Comparison of ENCODE assay signal across 10 cellular contexts in genomic region chr18:45617284-45617683, GRCh38. TPM values are rescaled to one million over a fixed set of nuclear protein-coding genes. Genes with fewer than 3 reads are reported as not detected.
DNase-seq lines count a peak whose midpoint lies in the region; ATAC-seq and TF ChIP-seq lines count a peak whose summit lies in the region.
"Had no signal": no experiment of that assay in that cellular context is flagged by ENCODE, and none has a peak within 500 bp of the region (broad histone marks: within the 10 kb centered on the region; RNA-seq: fewer than 3 reads in every experiment).

No MANE protein-coding gene starts in this region.

- TF ChIP-seq CTCF in RWPE1 (conservative IDR thresholded peaks at IDR 0.05; ENCODE audit: low read depth): no peak
- TF ChIP-seq CTCF in fibroblast of villous mesenchyme (IDR thresholded peaks at IDR 0.05; ENCODE audit: insufficient read depth, low read depth, low read length): no peak

- in situ Hi-C loops in Caki2 (cut with HindIII; ENCODE audit: low pct_unique_long_range_greater_than_20kb, low sequenced_read_pairs): no loop called here

- H3K27ac Mint-ChIP-seq in immature natural killer cell: no peak overlapping the region
- H3K27ac Mint-ChIP-seq: CD4-positive, alpha-beta T cell had no signal

- no peaks in the 10 kb centered on the region for H3K9me3 Mint-ChIP-seq in immature natural killer cell
- H3K9me3 Mint-ChIP-seq: CD4-positive, alpha-beta T cell had no signal

- intact Hi-C loops in posterior vena cava (cut with DNase I): loop anchor here in 1 of 2 donors (5.0 kb wide), 1 partner anchor 50 kb away; no protein-coding TSS in a partner anchor

- H3K4me3 Mint-ChIP-seq in immature natural killer cell: no peak overlapping the region
- H3K4me3 Mint-ChIP-seq: CD4-positive, alpha-beta T cell had no signal

- POLR2A ChIA-PET in RWPE1 (lab: Yijun Ruan, JAX; ENCODE audit: low non-redundant PET): no interaction called here

- no peak overlapping the region for H3K4me3 ChIP-seq in fibroblast of villous mesenchyme (ENCODE audit: low read depth, low read length)

- peaks cover 3 to 14% (median 3%) of the 10 kb centered on the region in 3 donors for H3K27me3 Mint-ChIP-seq in immature natural killer cell (ENCODE audit: low read depth in 3 of 3)
- H3K27me3 Mint-ChIP-seq: CD4-positive, alpha-beta T cell had no signal

- DNase-seq in Caki2 (ENCODE audit: low read depth): peak; percentile 7
- DNase-seq in RWPE1 (ENCODE audit: low spot score): peak; percentile 85
- DNase-seq in fibroblast of villous mesenchyme (ENCODE audit: low read depth): peak; percentile 80
- peak; percentile 97 for DNase-seq in posterior vena cava (ENCODE audit: low spot score)
- DNase-seq in immature natural killer cell: no peak
- DNase-seq: CD4-positive, alpha-beta T cell had no signal

- peaks cover 0 to 2% of the 10 kb centered on the region in 2 donors for H3K4me1 Mint-ChIP-seq in immature natural killer cell

- CTCF ChIA-PET in RWPE1 (lab: Yijun Ruan, JAX): interaction anchor here (0.6 kb wide), 1 partner anchor 21 kb away, joined by 3 read pairs; no protein-coding TSS in a partner anchor

- ATAC-seq in HG02884 (IDR thresholded peaks at IDR 0.05; ENCODE audit: unreplicated experiment) (no peak), GM18858 (IDR thresholded peaks at IDR 0.05; ENCODE audit: unreplicated experiment) (no peak), HG02763 (IDR thresholded peaks at IDR 0.05; ENCODE audit: unreplicated experiment) (no peak)
- ATAC-seq: Panc1 had no signal

- H3K36me3 Mint-ChIP-seq in immature natural killer cell: no peaks in the 10 kb centered on the region

- H3K27ac ChIP-seq in RWPE1: peak overlapping the region; percentile 75

RNA-seq across cellular contexts. Expression of gene SLC14A2, which starts 2.0 kb away (rescaled TPM):
- not detected in 2 replicates for total RNA-seq in Caki2 (2014; rRNA removed; shearing (Covaris generic); ENCODE audit: low replicate concordance)
- total RNA-seq in fibroblast of villous mesenchyme: not detected in 2 replicates
- under 1 TPM; 0.29 to 0.74 TPM for total RNA-seq in posterior vena cava
- under 1 TPM; 0.03 to 0.65 (median 0.19) TPM for polyA plus RNA-seq in immature natural killer cell
- total RNA-seq: CD4-positive, alpha-beta T cell had no signal

Comparison
In these comparisons a context has a peak if more than half of its experiments do, and no peak if none do; other contexts are left out.
1. DNase-seq: peak in Caki2 (single experiment), RWPE1 (single experiment), fibroblast of villous mesenchyme (single experiment) and posterior vena cava (single experiment); none in immature natural killer cell (0 of 3).